ENCODE assay signal across 25 cellular contexts in genomic region chr7:118846977-118847376, GRCh38.
"Had no signal": no experiment of that assay in that cellular context is flagged by ENCODE, and none has a peak within 500 bp of the region (broad histone marks: within the 10 kb centered on the region; RNA-seq: fewer than 3 reads in every experiment).

No MANE protein-coding gene starts in this region.

- H3K4me2 ChIP-seq: hepatocyte had no signal

- H3K27ac ChIP-seq: brain microvascular endothelial cell, epithelial cell of prostate, esophagus squamous epithelium, gastroesophageal sphincter, heart right ventricle, hepatocyte, VCaP had no signal

- H3K4me3 ChIP-seq: esophagus squamous epithelium, gastroesophageal sphincter, heart right ventricle, hepatocyte had no signal

- H3K27me3 ChIP-seq: brain microvascular endothelial cell, esophagus squamous epithelium, gastroesophageal sphincter, heart right ventricle, hepatocyte had no signal

- DNase-seq: activated CD4-positive, alpha-beta memory T cell treated with anti-CD3 and anti-CD28 coated beads, Interleukin-2, amount 10 ng/mL, durations not matched to agents 7 days and 5 days; activated CD4-positive, alpha-beta T cell treated with anti-CD3 and anti-CD28 coated beads for 1 hour; activated CD4-positive, alpha-beta T cell treated with anti-CD3 and anti-CD28 coated beads for 4 hours; activated CD4-positive, alpha-beta T cell treated with anti-CD3 and anti-CD28 coated beads, Interleukin-2, amount 10 ng/mL, durations not matched to agents 7 days and 5 days; activated CD4-positive, alpha-beta T cell treated with anti-CD3 and anti-CD28 coated beads, Interleukin-2, amount 50 U/mL, for 4 hours; activated CD8-positive, alpha-beta memory T cell treated with anti-CD3 and anti-CD28 coated beads, Interleukin-2, amount 50 U/mL, for 48 hours; activated gamma-delta T cell; activated naive CD4-positive, alpha-beta T cell; activated naive CD4-positive, alpha-beta T cell treated with anti-CD3 and anti-CD28 coated beads, Interleukin-2, amount 10 ng/mL, durations not matched to agents 7 days and 5 days; activated naive CD8-positive, alpha-beta T cell treated with anti-CD3 and anti-CD28 coated beads, Interleukin-2, amount 10 ng/mL, durations not matched to agents 7 days and 5 days; activated T-cell treated with anti-CD3 and anti-CD28 coated beads for 4 hours; activated T-cell treated with anti-CD3 and anti-CD28 coated beads, Interleukin-2, amount 50 U/mL, for 24 hours; activated T-cell treated with anti-CD3 and anti-CD28 coated beads, Interleukin-2, amount 50 U/mL, for 72 hours; anterior cingulate cortex; brain microvascular endothelial cell; effector CD8-positive, alpha-beta T cell; esophagus squamous epithelium; foreskin melanocyte; heart right ventricle had no signal

- H3K9me3 ChIP-seq: esophagus squamous epithelium, gastroesophageal sphincter had no signal

- H3K4me1 ChIP-seq: esophagus squamous epithelium, gastroesophageal sphincter, heart right ventricle had no signal

- H2AFZ ChIP-seq: hepatocyte had no signal

- H3K36me3 ChIP-seq: brain microvascular endothelial cell, esophagus squamous epithelium, gastroesophageal sphincter, heart right ventricle had no signal

- ATAC-seq: activated naive CD4-positive, alpha-beta T cell treated with anti-CD3 and anti-CD28 coated beads, Interleukin-2, amount 50 U/mL, for 72 hours; activated T-cell treated with anti-CD3 and anti-CD28 coated beads, Interleukin-2, amount 50 U/mL, for 72 hours; gastroesophageal sphincter; heart right ventricle; WTC11 had no signal

- H3K79me2 ChIP-seq: hepatocyte had no signal
